Comparison of ENCODE assay signal across 31 cellular contexts in the genomic region with DNA sequence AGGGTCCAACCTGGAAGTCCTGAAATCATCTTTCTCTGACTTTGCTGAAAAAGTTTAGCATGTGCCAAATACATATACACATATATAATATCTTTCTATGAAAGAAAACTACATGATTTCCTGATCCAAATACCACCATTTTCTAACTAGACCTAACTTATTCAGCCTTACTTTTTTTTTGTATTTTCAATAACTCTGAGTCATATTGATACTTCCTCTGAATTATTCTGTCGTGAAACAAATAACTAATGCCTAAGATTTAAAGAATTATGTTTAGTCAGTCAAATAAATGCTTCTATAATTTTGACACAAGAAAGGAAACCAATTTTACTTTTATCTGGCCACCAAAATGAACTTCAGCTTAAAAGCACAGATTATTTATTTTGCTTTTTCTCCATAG.
DNase-seq lines count a peak whose midpoint lies in the region; ATAC-seq, FAIRE-seq and TF ChIP-seq lines count a peak whose summit lies in the region.
"Had no signal": no experiment of that assay in that cellular context is flagged by ENCODE, and none has a peak within 500 bp of the region (broad histone marks: within the 10 kb centered on the region; RNA-seq: fewer than 3 reads in every experiment).

No MANE protein-coding gene starts in this region.

- H3K4me3 Mint-ChIP-seq in activated naive CD8-positive, alpha-beta T cell treated with anti-CD3 and anti-CD28 coated beads, Interleukin-2, amount 50 U/mL, for 24 hours, result no peak overlapping the region
- H3K4me3 Mint-ChIP-seq: B cell; CD14-positive monocyte; CD4-positive, alpha-beta memory T cell; CD4-positive, alpha-beta T cell; CD4-positive, CD25-positive, alpha-beta regulatory T cell; CD8-positive, alpha-beta memory T cell; CD8-positive, alpha-beta T cell had no signal

- no peaks in the 10 kb centered on the region for H3K36me3 Mint-ChIP-seq in activated naive CD8-positive, alpha-beta T cell treated with anti-CD3 and anti-CD28 coated beads, Interleukin-2, amount 50 U/mL, for 24 hours (ENCODE audit: low read depth)
- H3K36me3 Mint-ChIP-seq: CD14-positive monocyte; CD4-positive, alpha-beta memory T cell; CD4-positive, CD25-positive, alpha-beta regulatory T cell; CD8-positive, alpha-beta memory T cell; CD8-positive, alpha-beta T cell had no signal

- no peak overlapping the region for H3K4me3 ChIP-seq in GM12878
- H3K4me3 ChIP-seq: A549; BLaER1; BLaER1 treated with 17β-estradiol and CSF1 and Interleukin-3, amounts not matched to agents 10 nM and 100 nM had no signal

- no peak for ATAC-seq in GM12878
- ATAC-seq in activated naive CD8-positive, alpha-beta T cell treated with anti-CD3 and anti-CD28 coated beads, Interleukin-2, amount 50 U/mL, for 24 hours, result no peak
- ATAC-seq: A549; CD8-positive, alpha-beta T cell had no signal

- WGBS in GM12878 (ENCODE audit: insufficient coverage, insufficient replicate concordance, low lambda C conversion rate, missing lambda C conversion rate), result 44% methylated on average over 1 of the region's 1 CpG

- H3K27ac ChIP-seq in GM12878 (ENCODE audit: control insufficient read depth, insufficient read depth), result no peak overlapping the region
- H3K27ac ChIP-seq: 22Rv1; A549; BLaER1; BLaER1 treated with 17β-estradiol and CSF1 and Interleukin-3, amounts not matched to agents 10 nM and 100 nM; C4-2B had no signal

- in situ Hi-C loops in GM12878 (cut with MboI), result no loop called here

- H3K9me3 ChIP-seq in GM12878 (replicated peaks; ENCODE audit: control insufficient read depth, insufficient read depth, low read length), result no peaks in the 10 kb centered on the region
- H3K9me3 ChIP-seq: A549, BE2C, BLaER1, Caco-2 had no signal

- no peaks in the 10 kb centered on the region for H4K20me1 ChIP-seq in GM12878 (ENCODE audit: control insufficient read depth, insufficient read depth)
- H4K20me1 ChIP-seq: BLaER1; BLaER1 treated with 17β-estradiol and CSF1 and Interleukin-3, amounts not matched to agents 10 nM and 100 nM had no signal

- H3K27ac Mint-ChIP-seq in activated naive CD8-positive, alpha-beta T cell treated with anti-CD3 and anti-CD28 coated beads, Interleukin-2, amount 50 U/mL, for 24 hours, result no peak overlapping the region
- H3K27ac Mint-ChIP-seq: B cell; CD14-positive monocyte; CD4-positive, alpha-beta memory T cell; CD4-positive, alpha-beta T cell; CD4-positive, CD25-positive, alpha-beta regulatory T cell; CD8-positive, alpha-beta memory T cell; CD8-positive, alpha-beta T cell had no signal

- SMC1A ChIA-PET in GM12878 (lab: Charles Lee; ENCODE audit: uncharacterized antibody, unreplicated experiment), result no interaction called here

- CTCF ChIA-PET in GM12878 (lab: Yijun Ruan, JAX), result no interaction called here

- no peak for TF ChIP-seq CTCF in GM12878 (IDR thresholded peaks at IDR 0.05 in 2 of 3, conservative IDR thresholded peaks at IDR 0.05 in 1 of 3; ENCODE audit: control insufficient read depth in 2 of 3, extremely low read depth in 1 of 3, insufficient read depth in 1 of 3, low read depth in 3 of 3, low read length in 3 of 3)

- H3K79me2 ChIP-seq in GM12878 (ENCODE audit: control insufficient read depth, insufficient read depth, low read length), result no peaks in the 10 kb centered on the region

- no peaks in the 10 kb centered on the region for H3K27me3 ChIP-seq in GM12878 (replicated peaks in 1 of 2; ENCODE audit: control insufficient read depth in 2 of 2, insufficient read depth in 2 of 2, low read length in 1 of 2)
- H3K27me3 ChIP-seq: BE2C; BLaER1; BLaER1 treated with 17β-estradiol and CSF1 and Interleukin-3, amounts not matched to agents 10 nM and 100 nM had no signal

- FAIRE-seq in GM12878 (lab: Jason Lieb, UNC), result no peak
- FAIRE-seq: A204.1, A549, D721Med had no signal

- no peak overlapping the region for H2AFZ ChIP-seq in GM12878 (ENCODE audit: control insufficient read depth, low read depth, low read length)

- BruUV-seq in GM12878 (replicated peaks; lab: Mats Ljungman, UMichigan), result no TSS peak

- DNase-seq in GM12878 (ENCODE audit: low read depth, low spot score), result no peak
- no peak for DNase-seq in activated naive CD8-positive, alpha-beta T cell treated with anti-CD3 and anti-CD28 coated beads, Interleukin-2, amount 50 U/mL, for 24 hours
- DNase-seq: 8988T; ACHN; AML-193; BE2C; C1 segment of cervical spinal cord; Caco-2; Calu3; CD4-positive, alpha-beta memory T cell; CD4-positive, alpha-beta T cell; CD4-positive, CD25-positive, alpha-beta regulatory T cell; CD8-positive, alpha-beta memory T cell; CD8-positive, alpha-beta T cell; COR-L47; DMS 273 treated with DMSO at 0.1 percent for 48 hours; DMS153; DMS53; DMS79; DMS79 treated with DMSO at 0.1 percent for 48 hours; DND-41; EL had no signal

- RAD21 ChIA-PET in GM12878 (lab: Charles Lee; ENCODE audit: unreplicated experiment), result no interaction called here

- H3K4me1 Mint-ChIP-seq in activated naive CD8-positive, alpha-beta T cell treated with anti-CD3 and anti-CD28 coated beads, Interleukin-2, amount 50 U/mL, for 24 hours, result no peaks in the 10 kb centered on the region
- H3K4me1 Mint-ChIP-seq: B cell; CD14-positive monocyte; CD4-positive, alpha-beta memory T cell; CD4-positive, CD25-positive, alpha-beta regulatory T cell; CD8-positive, alpha-beta memory T cell had no signal

- no peaks in the 10 kb centered on the region for H3K4me1 ChIP-seq in GM12878 (ENCODE audit: control insufficient read depth, insufficient read depth, low read length)
- H3K4me1 ChIP-seq: A549; BE2C; BLaER1; BLaER1 treated with 17β-estradiol and CSF1 and Interleukin-3, amounts not matched to agents 10 nM and 100 nM; Caco-2 had no signal

- no peak for TF ChIP-seq POLR2A in GM12878 (IDR thresholded peaks at IDR 0.05; ENCODE audit: low read depth, low read length)

- no peak for TF ChIP-seq EP300 in GM12878 (IDR thresholded peaks at IDR 0.05; ENCODE audit: borderline replicate concordance in 1 of 2, control insufficient read depth in 1 of 2, low read depth in 2 of 2, low read length in 2 of 2)

- POLR2A ChIA-PET in GM12878 (lab: Charles Lee), result no interaction called here

- no peak for TF ChIP-seq RAD21 in GM12878 (IDR thresholded peaks at IDR 0.05; ENCODE audit: insufficient read depth, low read depth, low read length)

- no peak overlapping the region for H3K4me2 ChIP-seq in GM12878 (ENCODE audit: control insufficient read depth, insufficient read depth)
- H3K4me2 ChIP-seq: A549; BLaER1; BLaER1 treated with 17β-estradiol and CSF1 and Interleukin-3, amounts not matched to agents 10 nM and 100 nM had no signal

- intact Hi-C loops in GM12878 (cut with micrococcal nuclease; ENCODE audit: unreplicated experiment), result no loop called here

- H3K9me3 Mint-ChIP-seq in activated naive CD8-positive, alpha-beta T cell treated with anti-CD3 and anti-CD28 coated beads, Interleukin-2, amount 50 U/mL, for 24 hours, result peaks cover 13% of the 10 kb centered on the region

- no peaks in the 10 kb centered on the region for H3K27me3 Mint-ChIP-seq in activated naive CD8-positive, alpha-beta T cell treated with anti-CD3 and anti-CD28 coated beads, Interleukin-2, amount 50 U/mL, for 24 hours
- H3K27me3 Mint-ChIP-seq: B cell; CD4-positive, alpha-beta memory T cell; CD4-positive, alpha-beta T cell; CD4-positive, CD25-positive, alpha-beta regulatory T cell; CD8-positive, alpha-beta memory T cell had no signal

- H3K36me3 ChIP-seq in GM12878 (ENCODE audit: control insufficient read depth in 2 of 2, insufficient read depth in 2 of 2, low read length in 1 of 2), result no peaks in the 10 kb centered on the region
- H3K36me3 ChIP-seq: BE2C; BLaER1; BLaER1 treated with 17β-estradiol and CSF1 and Interleukin-3, amounts not matched to agents 10 nM and 100 nM had no signal

- no peak overlapping the region for H3K9ac ChIP-seq in GM12878 (ENCODE audit: control insufficient read depth, insufficient read depth, low read length)
- H3K9ac ChIP-seq: BLaER1; BLaER1 treated with 17β-estradiol and CSF1 and Interleukin-3, amounts not matched to agents 10 nM and 100 nM had no signal

TF ChIP-seq in GM12878, 131 proteins besides CTCF, POLR2A, EP300 and RAD21:
- TF ChIP-seq STAT3 (IDR thresholded peaks at IDR 0.05; ENCODE audit: low read depth, low read length) (no peak), SP1 (IDR thresholded peaks at IDR 0.05; ENCODE audit: low read depth, low read length) (no peak), JUNB (IDR thresholded peaks at IDR 0.05) (peak; percentile 68)
- TF ChIP-seq, protein P1, sequence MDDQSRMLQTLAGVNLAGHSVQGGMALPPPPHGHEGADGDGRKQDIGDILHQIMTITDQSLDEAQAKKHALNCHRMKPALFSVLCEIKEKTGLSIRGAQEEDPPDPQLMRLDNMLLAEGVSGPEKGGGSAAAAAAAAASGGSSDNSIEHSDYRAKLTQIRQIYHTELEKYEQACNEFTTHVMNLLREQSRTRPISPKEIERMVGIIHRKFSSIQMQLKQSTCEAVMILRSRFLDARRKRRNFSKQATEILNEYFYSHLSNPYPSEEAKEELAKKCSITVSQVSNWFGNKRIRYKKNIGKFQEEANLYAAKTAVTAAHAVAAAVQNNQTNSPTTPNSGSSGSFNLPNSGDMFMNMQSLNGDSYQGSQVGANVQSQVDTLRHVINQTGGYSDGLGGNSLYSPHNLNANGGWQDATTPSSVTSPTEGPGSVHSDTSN (IDR thresholded peaks at IDR 0.05; ENCODE audit: insufficient replicate concordance, low read depth, low read length), result no peak
